9 cellular contexts compared by ENCODE assay signal in genomic region chr17:79994222-79994569, GRCh38. TPM values are rescaled to one million over a fixed set of nuclear protein-coding genes. Genes with fewer than 3 reads are reported as not detected.
DNase-seq lines count a peak whose midpoint lies in the region; ATAC-seq, FAIRE-seq and TF ChIP-seq lines count a peak whose summit lies in the region.
"Not testable (repeated sequence)": the region's sequence is repeated elsewhere in the genome, so short reads cannot be mapped to it uniquely, and the experiment has no call there.
"Had no signal": no experiment of that assay in that cellular context is flagged by ENCODE, and none has a peak within 500 bp of the region (broad histone marks: within the 10 kb centered on the region; RNA-seq: fewer than 3 reads in every experiment).

No MANE protein-coding gene starts in this region.

- H3K4me1 ChIP-seq in BLaER1 = peaks cover 80% of the 10 kb centered on the region
- H3K4me1 ChIP-seq in OCI-LY7 (ENCODE audit: insufficient read depth, low read length, poor library complexity, severe bottlenecking) = peaks cover 28% of the 10 kb centered on the region
- H3K4me1 ChIP-seq in astrocyte (ENCODE audit: insufficient read depth, low read length) = peaks cover 26% of the 10 kb centered on the region
- H3K4me1 ChIP-seq in left ventricle myocardium inferior = peaks cover 44% of the 10 kb centered on the region
- H3K4me1 ChIP-seq in stomach smooth muscle (ENCODE audit: control insufficient read depth, insufficient read depth, low read length) = peaks cover 32% of the 10 kb centered on the region

- H3K27ac ChIP-seq in BLaER1 (peak overlapping the region; percentile 77), HL-60 (replicated peaks) (peak overlapping the region; percentile 53), left ventricle myocardium inferior (replicated peaks) (peak overlapping the region; percentile 72), stomach smooth muscle (ENCODE audit: low read length) (peak overlapping the region; percentile 49)
- not testable (repeated sequence) for H3K27ac ChIP-seq in OCI-LY7 (ENCODE audit: low read depth, low read length, poor library complexity, severe bottlenecking); astrocyte (ENCODE audit: low read depth, low read length)

- not testable (repeated sequence) for FAIRE-seq in astrocyte (lab: Jason Lieb, UNC)

- peaks cover 50% of the 10 kb centered on the region for H3K4me1 Mint-ChIP-seq in activated CD8-positive, alpha-beta T cell treated with anti-CD3 and anti-CD28 coated beads for 36 hours (ENCODE audit: low read depth)
- H3K4me1 Mint-ChIP-seq in astrocyte (ENCODE audit: low read depth, unreplicated experiment) (peaks cover 17% of the 10 kb centered on the region), neural crest cell (peaks cover 41% of the 10 kb centered on the region)

- not testable (repeated sequence) for H3K9me3 Mint-ChIP-seq in activated CD8-positive, alpha-beta T cell treated with anti-CD3 and anti-CD28 coated beads for 36 hours; astrocyte (ENCODE audit: unreplicated experiment); neural crest cell

- not testable (repeated sequence) for H3K79me2 ChIP-seq in OCI-LY7 (ENCODE audit: insufficient read depth, low read depth, low read length); astrocyte (ENCODE audit: insufficient read depth, low read length)

- H3K36me3 ChIP-seq in BLaER1; OCI-LY7 (ENCODE audit: insufficient read depth, low read length); astrocyte (ENCODE audit: insufficient read depth, low read length); left ventricle myocardium inferior; stomach smooth muscle (ENCODE audit: control insufficient read depth in 2 of 2, insufficient read depth in 2 of 2, low read length in 2 of 2): not testable (repeated sequence)

- not testable (repeated sequence) for BruUV-seq in OCI-LY7 (replicated peaks; lab: Mats Ljungman, UMichigan)

- not testable (repeated sequence) for ATAC-seq in activated CD8-positive, alpha-beta T cell treated with anti-CD3 and anti-CD28 coated beads for 36 hours

- H3K9me3 ChIP-seq in BLaER1; OCI-LY7 (ENCODE audit: low read length); astrocyte (ENCODE audit: insufficient read depth, low read depth, low read length); left ventricle myocardium inferior (replicated peaks); stomach smooth muscle (ENCODE audit: control insufficient read depth in 2 of 2, low read length in 2 of 2): not testable (repeated sequence)

- CTCF ChIA-PET in OCI-LY7 (lab: Charles Lee; ENCODE audit: unreplicated experiment) = interaction anchor here (0.6 kb wide), 1 partner anchor 1301 kb away, joined by 15 read pairs; the partner anchor contains the start of gene SLC38A10
- CTCF ChIA-PET in activated CD8-positive, alpha-beta T cell treated with anti-CD3 and anti-CD28 coated beads for 36 hours (lab: Charles Lee) = interaction anchor here (1.0 to 7.9 kb wide), 9 partner anchors 12 to 253 kb away, joined by 3 to 67 read pairs (median 5); partner anchors contain the start of genes CBX4 and CBX8

- not testable (repeated sequence) for DNase-seq in HL-60 (ENCODE audit: low read depth in 1 of 2, low spot score in 1 of 2); OCI-LY7 (ENCODE audit: low spot score); activated CD8-positive, alpha-beta T cell treated with anti-CD3 and anti-CD28 coated beads for 36 hours; astrocyte (ENCODE audit: low read depth); left ventricle myocardium inferior; neural crest cell (ENCODE audit: low read depth, low spot score)

- POLR2A ChIA-PET in OCI-LY7 (lab: Charles Lee) = interaction anchor here (0.7 to 0.9 kb wide), 4 partner anchors 24 to 774 kb away, joined by 3 to 5 read pairs (median 4); no protein-coding TSS in a partner anchor
- POLR2A ChIA-PET in activated CD8-positive, alpha-beta T cell treated with anti-CD3 and anti-CD28 coated beads for 36 hours (lab: Charles Lee) = interaction anchor here (0.9 to 1.5 kb wide), 5 partner anchors 10 to 180 kb away, joined by 3 to 5 read pairs (median 3); partner anchors contain the start of gene CBX4

- H3K36me3 Mint-ChIP-seq in activated CD8-positive, alpha-beta T cell treated with anti-CD3 and anti-CD28 coated beads for 36 hours (ENCODE audit: low read depth); astrocyte (ENCODE audit: low read depth, unreplicated experiment); neural crest cell (ENCODE audit: low read depth): not testable (repeated sequence)

- H3K27ac Mint-ChIP-seq in activated CD8-positive, alpha-beta T cell treated with anti-CD3 and anti-CD28 coated beads for 36 hours = peak overlapping the region; percentile 86
- peak overlapping the region; percentile 97 for H3K27ac Mint-ChIP-seq in astrocyte (ENCODE audit: unreplicated experiment)
- H3K27ac Mint-ChIP-seq in neural crest cell (ENCODE audit: unreplicated experiment) = not testable (repeated sequence)

- not testable (repeated sequence) for H3K9ac ChIP-seq in BLaER1; astrocyte (ENCODE audit: low read length); stomach smooth muscle (ENCODE audit: low read length in 2 of 2)

- H3K27me3 ChIP-seq in BLaER1; HL-60 (ENCODE audit: insufficient read depth, poor library complexity, severe bottlenecking); astrocyte (ENCODE audit: insufficient read depth, low read length); left ventricle myocardium inferior (ENCODE audit: low read depth); stomach smooth muscle (ENCODE audit: control insufficient read depth in 1 of 2, insufficient read depth in 2 of 2, low read length in 2 of 2): not testable (repeated sequence)

- H3K4me3 ChIP-seq in BLaER1; HL-60 (replicated peaks; ENCODE audit: insufficient read depth, low read length); OCI-LY7 (ENCODE audit: low read depth, low read length, poor library complexity, severe bottlenecking); astrocyte (ENCODE audit: insufficient read depth, low read depth, low read length); left ventricle myocardium inferior: not testable (repeated sequence)
- H3K4me3 ChIP-seq in stomach smooth muscle (ENCODE audit: low read length in 2 of 2) = peak overlapping the region in 1 of 2 donors; percentile 69

- H3K4me3 Mint-ChIP-seq in activated CD8-positive, alpha-beta T cell treated with anti-CD3 and anti-CD28 coated beads for 36 hours = peak overlapping the region; percentile 80
- H3K4me3 Mint-ChIP-seq in astrocyte (ENCODE audit: unreplicated experiment) = not testable (repeated sequence)
- H3K4me3 Mint-ChIP-seq in neural crest cell = peak overlapping the region; percentile 60

- not testable (repeated sequence) for H3K9me2 ChIP-seq in OCI-LY7 (ENCODE audit: insufficient read depth, low read length)

- H3K27me3 Mint-ChIP-seq in activated CD8-positive, alpha-beta T cell treated with anti-CD3 and anti-CD28 coated beads for 36 hours; astrocyte (ENCODE audit: low read depth, unreplicated experiment); neural crest cell (ENCODE audit: low read depth): not testable (repeated sequence)

- TF ChIP-seq CTCF in HL-60 (IDR thresholded peaks at IDR 0.05; ENCODE audit: insufficient read depth, low read length); OCI-LY7 (conservative IDR thresholded peaks at IDR 0.05; ENCODE audit: low read length); activated CD8-positive, alpha-beta T cell treated with anti-CD3 and anti-CD28 coated beads for 36 hours (IDR thresholded peaks at IDR 0.05); astrocyte (IDR thresholded peaks at IDR 0.05; ENCODE audit: insufficient read depth, low read depth, low read length); left ventricle myocardium inferior (IDR thresholded peaks at IDR 0.05; ENCODE audit: borderline replicate concordance); neural crest cell (conservative IDR thresholded peaks at IDR 0.05): not testable (repeated sequence)

- H2AFZ ChIP-seq in OCI-LY7 (ENCODE audit: low read length); astrocyte (ENCODE audit: low read depth, low read length): not testable (repeated sequence)

- H4K20me1 ChIP-seq in BLaER1 (peaks cover 21% of the 10 kb centered on the region), astrocyte (ENCODE audit: insufficient read depth, low read length) (peaks cover 13% of the 10 kb centered on the region)
- H4K20me1 ChIP-seq in OCI-LY7 (ENCODE audit: insufficient read depth, low read length) = not testable (repeated sequence)

- intact Hi-C loops in OCI-LY7 (cut with micrococcal nuclease; ENCODE audit: unreplicated experiment) = loop anchor here (5.0 kb wide), 1 partner anchor 157 kb away; the partner anchor contains the start of gene CBX4
- intact Hi-C loops in activated CD8-positive, alpha-beta T cell treated with anti-CD3 and anti-CD28 coated beads for 36 hours (cut with micrococcal nuclease) = loop anchor here (5.0 to 10.0 kb wide), 2 partner anchors 197 to 249 kb away; partner anchors contain the start of gene CBX8
- intact Hi-C loops in left ventricle myocardium inferior (cut with micrococcal nuclease) = not testable (repeated sequence)

- H3K4me2 ChIP-seq in BLaER1 (peak overlapping the region; percentile 97), OCI-LY7 (ENCODE audit: low read length) (0 out of 2 replicates have a peak overlapping the region, but pooled peaks have one; percentile 15)
- H3K4me2 ChIP-seq in astrocyte (ENCODE audit: low read length) = not testable (repeated sequence)

RNA-seq across cellular contexts. Expression of gene TBC1D16, which starts 41.5 kb away (rescaled TPM):
- 0.38 and 0.41 TPM in 2 replicates for total RNA-seq in OCI-LY7 (2014; rRNA removed; shearing (Covaris generic))
- total RNA-seq in OCI-LY7 (2022) = 0.63 and 0.74 TPM in 2 replicates
- 10 to 100 TPM in 1 of 2 experiments, 1 to 10 TPM in 1; 9.6 to 12.0 TPM for total RNA-seq in activated CD8-positive, alpha-beta T cell treated with anti-CD3 and anti-CD28 coated beads for 36 hours
- 37.6 and 45.1 TPM in 2 replicates for total RNA-seq in astrocyte
- total RNA-seq in left ventricle myocardium inferior = 15.9 TPM
- total RNA-seq in neural crest cell = 96.2 and 96.5 TPM in 2 replicates

RNA-seq across cellular contexts. Expression of gene CCDC40, which starts 42.2 kb away (rescaled TPM):
- total RNA-seq in OCI-LY7 (2014; rRNA removed; shearing (Covaris generic)) = not detected in 2 replicates
- total RNA-seq in OCI-LY7 (2022) = not detected in 2 replicates
- under 1 TPM; 0.54 to 0.79 TPM for total RNA-seq in activated CD8-positive, alpha-beta T cell treated with anti-CD3 and anti-CD28 coated beads for 36 hours
- 5.0 and 7.0 TPM in 2 replicates for total RNA-seq in astrocyte
- total RNA-seq in left ventricle myocardium inferior = 7.7 TPM
- 22.7 and 23.8 TPM in 2 replicates for total RNA-seq in neural crest cell
- total RNA-seq: T-helper 2 cell treated with Interferon-gamma antibody and Interleukin-4, amounts not matched to agents 100 ng/mL and 5 ng/mL, for 36 hours had no signal
